8 cellular contexts compared by ENCODE assay signal in the genomic region with DNA sequence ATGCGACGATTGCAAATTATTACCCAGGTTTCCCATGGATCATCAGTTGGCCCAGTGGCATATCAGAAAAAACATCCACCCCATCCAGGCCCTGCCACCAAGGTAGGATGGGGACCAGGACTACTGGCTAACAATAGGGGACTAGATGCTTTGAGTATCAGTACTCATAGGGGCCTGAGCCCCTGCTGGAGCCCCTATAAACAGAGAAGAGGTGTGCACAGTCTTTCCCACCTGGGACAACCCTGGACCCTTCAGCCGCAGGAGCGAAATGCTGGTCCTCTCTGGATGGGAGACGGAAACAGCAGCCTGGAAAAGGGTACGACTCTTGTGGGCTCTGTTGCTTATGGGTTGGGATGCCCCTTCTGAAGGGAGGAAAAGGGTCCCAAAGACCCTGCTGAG. TPM values are rescaled to one million over a fixed set of nuclear protein-coding genes. Genes with fewer than 3 reads are reported as not detected.
DNase-seq lines count a peak whose midpoint lies in the region; ATAC-seq lines count a peak whose summit lies in the region.
"Had no signal": no experiment of that assay in that cellular context is flagged by ENCODE, and none has a peak within 500 bp of the region (broad histone marks: within the 10 kb centered on the region; RNA-seq: fewer than 3 reads in every experiment).

No MANE protein-coding gene starts in this region.

- intact Hi-C loops in activated CD4-positive, alpha-beta memory T cell treated with anti-CD3 and anti-CD28 coated beads for 36 hours (cut with micrococcal nuclease) = loop anchor here (1.0 to 5.0 kb wide), 7 partner anchors 18 to 147 kb away; partner anchors contain the start of genes LMBR1L and TUBA1B

- peaks cover 14% of the 10 kb centered on the region for H3K36me3 Mint-ChIP-seq in central memory CD8-positive, alpha-beta T cell (ENCODE audit: insufficient read depth)
- no peaks in the 10 kb centered on the region for H3K36me3 Mint-ChIP-seq in activated CD4-positive, alpha-beta memory T cell treated with anti-CD3 and anti-CD28 coated beads for 36 hours

- no peak overlapping the region for H3K27ac Mint-ChIP-seq in stimulated activated naive CD8-positive, alpha-beta T cell treated with anti-CD3 and anti-CD28 coated beads, Interleukin-15, amount 100 ng/mL, for 72 hours
- H3K27ac Mint-ChIP-seq in central memory CD8-positive, alpha-beta T cell (ENCODE audit: low read depth) = no peak overlapping the region
- H3K27ac Mint-ChIP-seq in activated CD4-positive, alpha-beta memory T cell treated with anti-CD3 and anti-CD28 coated beads for 36 hours = no peak overlapping the region

- no peak for DNase-seq in stimulated activated naive CD8-positive, alpha-beta T cell treated with anti-CD3 and anti-CD28 coated beads, Interleukin-15, amount 100 ng/mL, for 72 hours
- DNase-seq in stimulated activated naive CD8-positive, alpha-beta T cell treated with anti-CD3 and anti-CD28 coated beads, Interleukin-15, Interleukin-2, amounts not matched to agents 100 U/mL and 50 U/mL, for 24 hours = no peak
- DNase-seq in central memory CD8-positive, alpha-beta T cell (ENCODE audit: low spot score in 2 of 2) = no peak
- no peak for DNase-seq in activated CD4-positive, alpha-beta memory T cell treated with anti-CD3 and anti-CD28 coated beads for 36 hours
- DNase-seq in activated CD4-positive, alpha-beta T cell treated with anti-CD3 and anti-CD28 coated beads for 1 hour = no peak

- no peak for ATAC-seq in stimulated activated naive CD8-positive, alpha-beta T cell treated with anti-CD3 and anti-CD28 coated beads, Interleukin-15, amount 100 ng/mL, for 72 hours
- no peak for ATAC-seq in stimulated activated naive CD8-positive, alpha-beta T cell treated with anti-CD3 and anti-CD28 coated beads, Interleukin-15, Interleukin-2, amounts not matched to agents 100 U/mL and 50 U/mL, for 24 hours
- no peak for ATAC-seq in central memory CD8-positive, alpha-beta T cell (replicated peaks; ENCODE audit: extremely low read depth, poor library complexity, severe bottlenecking)
- no peak for ATAC-seq in GM21515 (IDR thresholded peaks at IDR 0.05; ENCODE audit: unreplicated experiment)

- CTCF ChIA-PET in activated CD4-positive, alpha-beta memory T cell treated with anti-CD3 and anti-CD28 coated beads for 36 hours (lab: Charles Lee) = interaction anchor here (0.6 to 6.5 kb wide), 52 partner anchors 10 to 445 kb away, joined by 3 to 184 read pairs (median 5); partner anchors contain the start of genes DNAJC22, LMBR1L, PRPH and RHEBL1

- H3K27me3 Mint-ChIP-seq in stimulated activated naive CD8-positive, alpha-beta T cell treated with anti-CD3 and anti-CD28 coated beads, Interleukin-15, amount 100 ng/mL, for 72 hours = peaks cover 68% of the 10 kb centered on the region
- H3K27me3 Mint-ChIP-seq in central memory CD8-positive, alpha-beta T cell = peaks cover 57% of the 10 kb centered on the region
- H3K27me3 Mint-ChIP-seq in activated CD4-positive, alpha-beta memory T cell treated with anti-CD3 and anti-CD28 coated beads for 36 hours = peaks cover 52% of the 10 kb centered on the region

- POLR2A ChIA-PET in activated CD4-positive, alpha-beta memory T cell treated with anti-CD3 and anti-CD28 coated beads for 36 hours (lab: Charles Lee) = interaction anchor here (0.8 to 2.0 kb wide), 3 partner anchors 19 to 42 kb away, joined by 3 to 11 read pairs (median 8); partner anchors contain the start of genes LMBR1L, RHEBL1 and TUBA1B

- peaks cover 62% of the 10 kb centered on the region for H3K4me1 Mint-ChIP-seq in stimulated activated naive CD8-positive, alpha-beta T cell treated with anti-CD3 and anti-CD28 coated beads, Interleukin-15, amount 100 ng/mL, for 72 hours
- peaks cover 36% of the 10 kb centered on the region for H3K4me1 Mint-ChIP-seq in central memory CD8-positive, alpha-beta T cell
- peaks cover 49% of the 10 kb centered on the region for H3K4me1 Mint-ChIP-seq in activated CD4-positive, alpha-beta memory T cell treated with anti-CD3 and anti-CD28 coated beads for 36 hours (ENCODE audit: low read depth)

- no peaks in the 10 kb centered on the region for H3K9me3 Mint-ChIP-seq in stimulated activated naive CD8-positive, alpha-beta T cell treated with anti-CD3 and anti-CD28 coated beads, Interleukin-15, amount 100 ng/mL, for 72 hours
- no peaks in the 10 kb centered on the region for H3K9me3 Mint-ChIP-seq in central memory CD8-positive, alpha-beta T cell
- H3K9me3 Mint-ChIP-seq in activated CD4-positive, alpha-beta memory T cell treated with anti-CD3 and anti-CD28 coated beads for 36 hours = no peaks in the 10 kb centered on the region
- H3K9me3 Mint-ChIP-seq: stimulated activated naive B cell treated with anti-CD40 and anti-IgM and Interleukin-4, amounts not matched to agents 10 μg/mL and 1 μg/mL and 100 μg/mL, for 72 hours had no signal

- H3K4me3 Mint-ChIP-seq in stimulated activated naive CD8-positive, alpha-beta T cell treated with anti-CD3 and anti-CD28 coated beads, Interleukin-15, amount 100 ng/mL, for 72 hours = peak overlapping the region; percentile 37 to 71
- H3K4me3 Mint-ChIP-seq in central memory CD8-positive, alpha-beta T cell = peak overlapping the region; percentile 13
- no peak overlapping the region for H3K4me3 Mint-ChIP-seq in activated CD4-positive, alpha-beta memory T cell treated with anti-CD3 and anti-CD28 coated beads for 36 hours

RNA-seq across cellular contexts. Expression of gene DHH, which starts 5.7 kb away (rescaled TPM):
- not detected for total RNA-seq in activated CD4-positive, alpha-beta memory T cell treated with anti-CD3 and anti-CD28 coated beads for 36 hours
- total RNA-seq: HT1080 had no signal

RNA-seq across cellular contexts. Expression of gene RHEBL1, which starts 19.2 kb away (rescaled TPM):
- 10 to 100 TPM; 15.6 to 16.1 TPM for total RNA-seq in activated CD4-positive, alpha-beta memory T cell treated with anti-CD3 and anti-CD28 coated beads for 36 hours

RNA-seq across cellular contexts. Expression of gene LMBR1L, which starts 21.7 kb away (rescaled TPM):
- 10 to 100 TPM; 55.0 to 59.1 TPM for total RNA-seq in activated CD4-positive, alpha-beta memory T cell treated with anti-CD3 and anti-CD28 coated beads for 36 hours

RNA-seq across cellular contexts. Expression of gene KMT2D, which starts 28.3 kb away (rescaled TPM):
- 10 to 100 TPM; 47.9 to 49.0 TPM for total RNA-seq in activated CD4-positive, alpha-beta memory T cell treated with anti-CD3 and anti-CD28 coated beads for 36 hours

RNA-seq across cellular contexts. Expression of gene TUBA1B, which starts 42.3 kb away (rescaled TPM):
- 1,000 to 10,000 TPM; 2,573 to 2,575 TPM for total RNA-seq in activated CD4-positive, alpha-beta memory T cell treated with anti-CD3 and anti-CD28 coated beads for 36 hours
